Comparison of ENCODE assay signal across 19 cellular contexts in genomic region chrX:68387786-68388185, GRCh38. TPM values are rescaled to one million over a fixed set of nuclear protein-coding genes. Genes with fewer than 3 reads are reported as not detected.
DNase-seq lines count a peak whose midpoint lies in the region; TF ChIP-seq lines count a peak whose summit lies in the region.
"Had no signal": no experiment of that assay in that cellular context is flagged by ENCODE, and none has a peak within 500 bp of the region (broad histone marks: within the 10 kb centered on the region; RNA-seq: fewer than 3 reads in every experiment).

No MANE protein-coding gene starts in this region.

- no peaks in the 10 kb centered on the region for H3K4me1 ChIP-seq in trophoblast cell (ENCODE audit: control insufficient read depth in 1 of 2, insufficient read depth in 2 of 2, low read length in 2 of 2)
- no peaks in the 10 kb centered on the region for H3K4me1 ChIP-seq in colonic mucosa
- H3K4me1 ChIP-seq: A549, BLaER1 had no signal

- H3K27me3 Mint-ChIP-seq in chondrocyte (ENCODE audit: low read depth), result no peaks in the 10 kb centered on the region
- H3K27me3 Mint-ChIP-seq: CD4-positive, alpha-beta memory T cell had no signal

- H3K9ac ChIP-seq in trophoblast cell (ENCODE audit: low read length) (no peak overlapping the region), colonic mucosa (ENCODE audit: low read depth in 2 of 2, low read length in 2 of 2) (no peak overlapping the region)
- H3K9ac ChIP-seq: BLaER1 had no signal

- no peak overlapping the region for H2AK5ac ChIP-seq in trophoblast cell (ENCODE audit: low read length)

- no peak overlapping the region for H2BK12ac ChIP-seq in trophoblast cell (ENCODE audit: low read length)

- no peak overlapping the region for H3K18ac ChIP-seq in trophoblast cell (ENCODE audit: low read length)

- H3K9me3 ChIP-seq in trophoblast cell (ENCODE audit: insufficient read depth, low read depth, low read length) (no peaks in the 10 kb centered on the region), colonic mucosa (no peaks in the 10 kb centered on the region)
- H3K9me3 ChIP-seq: A549, BLaER1 had no signal

- H3K27ac ChIP-seq in trophoblast cell (ENCODE audit: low read depth, low read length) (no peak overlapping the region), colonic mucosa (no peak overlapping the region)
- H3K27ac ChIP-seq: 22Rv1, A549, BLaER1, HL-60 had no signal

- no peak overlapping the region for H3K4me2 ChIP-seq in trophoblast cell (ENCODE audit: low read length)
- H3K4me2 ChIP-seq: A549, BLaER1, GM23338 had no signal

- H3K36me3 ChIP-seq in trophoblast cell (ENCODE audit: control insufficient read depth in 1 of 2, insufficient read depth in 2 of 2, low read length in 2 of 2) (no peaks in the 10 kb centered on the region), colonic mucosa (no peaks in the 10 kb centered on the region)
- H3K36me3 ChIP-seq: BLaER1 had no signal

- peaks cover 5% of the 10 kb centered on the region for H3K9me3 Mint-ChIP-seq in chondrocyte (ENCODE audit: low read depth)
- H3K9me3 Mint-ChIP-seq: GM23338 had no signal

- DNase-seq in AG10803 (ENCODE audit: low read depth) (peak; percentile 11), chondrocyte (ENCODE audit: low spot score) (no peak), fibroblast of villous mesenchyme (ENCODE audit: low read depth) (peak; percentile 5), trophoblast cell (peak; percentile 43 to 78), colonic mucosa (no peak), NCI-H2081 (lab: John Stamatoyannopoulos, UW) (no peak), KG1 (lab: John Stamatoyannopoulos, UW) (no peak), DMS153 treated with DMSO at 0.1 percent for 48 hours (lab: John Stamatoyannopoulos, UW; ENCODE audit: unreplicated experiment) (no peak)
- DNase-seq: CD4-positive, alpha-beta memory T cell; DMS53; DND-41; EL; HCEC 1CT had no signal

- TF ChIP-seq CTCF in AG10803 (conservative IDR thresholded peaks at IDR 0.05; ENCODE audit: low read length) (no peak), chondrocyte (IDR thresholded peaks at IDR 0.05) (no peak), fibroblast of villous mesenchyme (IDR thresholded peaks at IDR 0.05; ENCODE audit: insufficient read depth, low read depth, low read length) (no peak), colonic mucosa (IDR thresholded peaks at IDR 0.05) (no peak)

- H2AFZ ChIP-seq in trophoblast cell (ENCODE audit: insufficient read depth, low read length, poor library complexity), result no peak overlapping the region
- H2AFZ ChIP-seq: GM23338 had no signal

- H3K14ac ChIP-seq in trophoblast cell (ENCODE audit: low read length), result no peak overlapping the region

- no peak overlapping the region for H2BK5ac ChIP-seq in trophoblast cell (ENCODE audit: low read depth, low read length, poor library complexity)

- H2BK120ac ChIP-seq in trophoblast cell (ENCODE audit: insufficient read depth, low read length, poor library complexity), result no peak overlapping the region

- no peaks in the 10 kb centered on the region for H3K79me2 ChIP-seq in trophoblast cell (ENCODE audit: control insufficient read depth, insufficient read depth, low read length, poor library complexity)

- no peaks in the 10 kb centered on the region for H3K79me1 ChIP-seq in trophoblast cell (ENCODE audit: low read length)

- no peak overlapping the region for H4K91ac ChIP-seq in trophoblast cell (ENCODE audit: low read depth, low read length)

- intact Hi-C loops in colonic mucosa (cut with DNase I), result no loop called here

- H4K8ac ChIP-seq in trophoblast cell (ENCODE audit: low read depth, low read length), result no peak overlapping the region

- H3K4me1 Mint-ChIP-seq in chondrocyte (ENCODE audit: low read depth), result peaks cover 14% of the 10 kb centered on the region
- H3K4me1 Mint-ChIP-seq: CD14-positive monocyte; CD4-positive, alpha-beta memory T cell; GM23338 had no signal

- peaks cover 2% of the 10 kb centered on the region for H3K36me3 Mint-ChIP-seq in chondrocyte (ENCODE audit: low read depth)
- H3K36me3 Mint-ChIP-seq: CD14-positive monocyte; CD4-positive, alpha-beta memory T cell had no signal

- H3K27me3 ChIP-seq in trophoblast cell (ENCODE audit: insufficient read depth, low read length) (no peaks in the 10 kb centered on the region), colonic mucosa (no peaks in the 10 kb centered on the region)

- H3K4ac ChIP-seq in trophoblast cell (ENCODE audit: low read depth, low read length), result no peak overlapping the region

- no CpG with 5 or more reads among the region's 3 CpGs for WGBS in trophoblast cell (ENCODE audit: extremely low coverage, insufficient coverage, insufficient read length)

- no peak overlapping the region for H3K4me3 ChIP-seq in AG10803 (ENCODE audit: low read length)
- no peak overlapping the region for H3K4me3 ChIP-seq in fibroblast of villous mesenchyme (ENCODE audit: low read depth, low read length)
- H3K4me3 ChIP-seq in trophoblast cell (ENCODE audit: low read depth, low read length), result no peak overlapping the region
- no peak overlapping the region for H3K4me3 ChIP-seq in colonic mucosa
- H3K4me3 ChIP-seq: A549, BLaER1, GM23338 had no signal

- peak overlapping the region; percentile 3 for H3K27ac Mint-ChIP-seq in chondrocyte (ENCODE audit: unreplicated experiment)
- H3K27ac Mint-ChIP-seq: CD14-positive monocyte, GM23338 had no signal

- no peak overlapping the region for H3K4me3 Mint-ChIP-seq in chondrocyte (ENCODE audit: unreplicated experiment)
- H3K4me3 Mint-ChIP-seq: CD14-positive monocyte; CD4-positive, alpha-beta memory T cell; GM23338 had no signal

- H4K12ac ChIP-seq in trophoblast cell (ENCODE audit: low read depth, low read length), result no peak overlapping the region

- no peak overlapping the region for H3K23ac ChIP-seq in trophoblast cell (ENCODE audit: low read length)

RNA-seq across cellular contexts. Expression of gene OPHN1, which starts 45.5 kb away (rescaled TPM):
- total RNA-seq in chondrocyte (6.0 to 9.2 TPM (median 6.1 TPM) in 3 replicates), fibroblast of villous mesenchyme (9.0 and 13.0 TPM in 2 replicates), colonic mucosa (1 to 10 TPM; 4.8 to 6.8 TPM)
- polyA plus RNA-seq in trophoblast cell (2013), result 4.2 and 6.3 TPM in 2 replicates

Comparison
In these comparisons a context has a peak if more than half of its experiments do, and no peak if none do; other contexts are left out.
1. DNase-seq: peak in AG10803 (single experiment), fibroblast of villous mesenchyme (single experiment) and trophoblast cell (2 of 2); none in chondrocyte (single experiment), colonic mucosa (single experiment), NCI-H2081 (0 of 2), KG1 (single experiment) and DMS153 treated with DMSO at 0.1 percent for 48 hours (single experiment).